ENCODE assay signal across 7 cellular contexts in genomic region chr18:58288922-58289797, GRCh38.
DNase-seq lines count a peak whose midpoint lies in the region; ATAC-seq lines count a peak whose summit lies in the region.

No MANE protein-coding gene starts in this region.

- H3K36me3 Mint-ChIP-seq in CD4-positive, alpha-beta memory T cell, result no peaks in the 10 kb centered on the region

- CTCF ChIA-PET in CD4-positive, alpha-beta memory T cell (lab: Charles Lee; ENCODE audit: partially characterized antibody), result no interaction called here

- H3K27ac ChIP-seq in mesendoderm (ENCODE audit: low read depth, low read length) (peak overlapping the region; percentile 31), aorta (ENCODE audit: low read depth in 1 of 2, low read length in 2 of 2) (no peak overlapping the region)
- H3K27ac ChIP-seq in CD4-positive, alpha-beta memory T cell (ENCODE audit: low read depth, low read length), result no peak overlapping the region

- H3K4me3 ChIP-seq in mesendoderm (ENCODE audit: low read length) (no peak overlapping the region), aorta (ENCODE audit: low read length in 2 of 2) (no peak overlapping the region)
- H3K4me3 ChIP-seq in CD4-positive, alpha-beta memory T cell (ENCODE audit: low read length in 2 of 2), result no peak overlapping the region

- DNase-seq in RPMI7951 (ENCODE audit: low read depth), result peak; percentile 66
- DNase-seq in mesendoderm, result peak; percentile 80
- DNase-seq in CD4-positive, alpha-beta memory T cell, result no peak
- DNase-seq in NCI-H1105 (lab: John Stamatoyannopoulos, UW), result no peak
- no peak for DNase-seq in aorta

- H3K56ac ChIP-seq in mesendoderm (ENCODE audit: low read length), result no peak overlapping the region

- no peak overlapping the region for H2BK5ac ChIP-seq in mesendoderm (ENCODE audit: low read length)

- H3K4me1 Mint-ChIP-seq in CD4-positive, alpha-beta memory T cell, result no peaks in the 10 kb centered on the region

- H3K9ac ChIP-seq in mesendoderm (ENCODE audit: low read length), result no peak overlapping the region

- H3K4me1 ChIP-seq in mesendoderm (ENCODE audit: control insufficient read depth, low read depth, low read length), result peaks cover 4% of the 10 kb centered on the region
- no peaks in the 10 kb centered on the region for H3K4me1 ChIP-seq in CD4-positive, alpha-beta memory T cell (ENCODE audit: insufficient read depth, low read length)
- H3K4me1 ChIP-seq in aorta (ENCODE audit: control insufficient read depth in 1 of 2, insufficient read depth in 2 of 2, low read length in 2 of 2), result no peaks in the 10 kb centered on the region

- H3K27ac Mint-ChIP-seq in CD4-positive, alpha-beta memory T cell, result no peak overlapping the region

- intact Hi-C loops in CD4-positive, alpha-beta memory T cell (cut with micrococcal nuclease), result no loop called here
- intact Hi-C loops in aorta (cut with DNase I), result no loop called here

- WGBS in mesendoderm (ENCODE audit: extremely low coverage, insufficient coverage, low lambda C conversion rate), result no CpG with 5 or more reads among the region's 10 CpGs
- 80 to 81% methylated on average over 10 of the region's 10 CpGs for WGBS in aorta, 2 donors

- no peak overlapping the region for H2BK120ac ChIP-seq in mesendoderm (ENCODE audit: low read depth, low read length)

- no peak overlapping the region for H3K23ac ChIP-seq in mesendoderm (ENCODE audit: low read length)

- H3K36me3 ChIP-seq in mesendoderm (ENCODE audit: control insufficient read depth, insufficient read depth, low read length) (no peaks in the 10 kb centered on the region), aorta (ENCODE audit: control insufficient read depth in 1 of 2, insufficient read depth in 2 of 2, low read length in 1 of 2) (no peaks in the 10 kb centered on the region)
- H3K36me3 ChIP-seq in CD4-positive, alpha-beta memory T cell (ENCODE audit: insufficient read depth, low read length), result no peaks in the 10 kb centered on the region

- H3K4ac ChIP-seq in mesendoderm (ENCODE audit: low read depth, low read length), result no peak overlapping the region

- ATAC-seq in GM18870 (IDR thresholded peaks at IDR 0.05; ENCODE audit: unreplicated experiment) (peak; percentile 60), HG02840 (IDR thresholded peaks at IDR 0.05; ENCODE audit: low FRiP score, unreplicated experiment) (peak; percentile 67), aorta (ENCODE audit: low FRiP score) (no peak)

- H2AK5ac ChIP-seq in mesendoderm (ENCODE audit: low read length), result no peak overlapping the region

- H2BK15ac ChIP-seq in mesendoderm (replicated peaks; ENCODE audit: low read depth), result no peak overlapping the region

- H3K4me2 ChIP-seq in mesendoderm (ENCODE audit: low read length), result no peak overlapping the region

- no peak overlapping the region for H3K18ac ChIP-seq in mesendoderm (ENCODE audit: low read length)

- peaks cover 3 to 5% of the 10 kb centered on the region in 2 donors for H3K27me3 Mint-ChIP-seq in CD4-positive, alpha-beta memory T cell

- H3K27me3 ChIP-seq in mesendoderm (ENCODE audit: insufficient read depth, low read length, poor library complexity), result no peaks in the 10 kb centered on the region
- no peaks in the 10 kb centered on the region for H3K27me3 ChIP-seq in CD4-positive, alpha-beta memory T cell (ENCODE audit: insufficient read depth, low read length)
- no peaks in the 10 kb centered on the region for H3K27me3 ChIP-seq in aorta (ENCODE audit: control insufficient read depth in 1 of 2, insufficient read depth in 2 of 2, low read length in 1 of 2)

- no peaks in the 10 kb centered on the region for H3K79me1 ChIP-seq in mesendoderm (ENCODE audit: low read length)

- no peak overlapping the region for H4K5ac ChIP-seq in mesendoderm (ENCODE audit: low read length)

- POLR2A ChIA-PET in CD4-positive, alpha-beta memory T cell (lab: Charles Lee; ENCODE audit: partially characterized antibody), result no interaction called here

- H3K9me3 Mint-ChIP-seq in CD4-positive, alpha-beta memory T cell, result peaks cover 0 to 1% (median 0%) of the 10 kb centered on the region in 8 donors

- no peak overlapping the region for H4K8ac ChIP-seq in mesendoderm (ENCODE audit: low read depth, low read length)

- no peaks in the 10 kb centered on the region for H3K9me3 ChIP-seq in CD4-positive, alpha-beta memory T cell (ENCODE audit: control insufficient read depth in 1 of 2, low read length in 2 of 2)
- H3K9me3 ChIP-seq in aorta (ENCODE audit: control insufficient read depth, low read length), result no peaks in the 10 kb centered on the region

- H3K4me3 Mint-ChIP-seq in CD4-positive, alpha-beta memory T cell, result no peak overlapping the region

- no peaks in the 10 kb centered on the region for H3K79me2 ChIP-seq in mesendoderm (ENCODE audit: control insufficient read depth, insufficient read depth, low read length)

Comparison
In these comparisons a context has a peak if more than half of its experiments do, and no peak if none do; other contexts are left out.
1. DNase-seq: peak in RPMI7951 (single experiment) and mesendoderm (single experiment); none in CD4-positive, alpha-beta memory T cell (0 of 5), NCI-H1105 (single experiment) and aorta (0 of 2).